Comparison of ENCODE assay signal across 18 cellular contexts in genomic region chr9:127167560-127168326, GRCh38. TPM values are rescaled to one million over a fixed set of nuclear protein-coding genes. Genes with fewer than 3 reads are reported as not detected.
DNase-seq lines count a peak whose midpoint lies in the region; ATAC-seq, FAIRE-seq and TF ChIP-seq lines count a peak whose summit lies in the region.
"Had no signal": no experiment of that assay in that cellular context is flagged by ENCODE, and none has a peak within 500 bp of the region (broad histone marks: within the 10 kb centered on the region; RNA-seq: fewer than 3 reads in every experiment).

No MANE protein-coding gene starts in this region.

- DNase-seq in activated CD4-positive, alpha-beta memory T cell treated with anti-CD3 and anti-CD28 coated beads for 36 hours = peak; percentile 3
- no peak for DNase-seq in activated CD4-positive, alpha-beta memory T cell treated with anti-CD3 and anti-CD28 coated beads, Interleukin-2, amount 10 ng/mL, durations not matched to agents 7 days and 5 days
- peak; percentile 16 for DNase-seq in NAMALWA (ENCODE audit: low spot score)
- peak; percentile 15 for DNase-seq in kidney
- no peak for DNase-seq in stimulated activated naive B cell treated with anti-CD40 and anti-IgM and Interleukin-4, amounts not matched to agents 10 μg/mL and 1 μg/mL and 100 μg/mL, for 72 hours
- no peak for DNase-seq in brain microvascular endothelial cell
- no peak for DNase-seq in DMS53 treated with DMSO at 0.1 percent for 48 hours (lab: John Stamatoyannopoulos, UW; ENCODE audit: unreplicated experiment)
- DNase-seq: DMS79 treated with DMSO at 0.1 percent for 48 hours, GOT3 had no signal

- POLR2A ChIA-PET in activated CD4-positive, alpha-beta memory T cell treated with anti-CD3 and anti-CD28 coated beads for 36 hours (lab: Charles Lee) = no interaction called here
- POLR2A ChIA-PET in activated CD4-positive, alpha-beta memory T cell treated with anti-CD3 and anti-CD28 coated beads, Interleukin-2, amount 10 ng/mL, durations not matched to agents 7 days and 5 days (lab: Charles Lee) = no interaction called here

- CTCF ChIA-PET in activated CD4-positive, alpha-beta memory T cell treated with anti-CD3 and anti-CD28 coated beads for 36 hours (lab: Charles Lee) = interaction anchor here (0.9 kb wide), 1 partner anchor 8 kb away, joined by 5 read pairs; no protein-coding TSS in a partner anchor
- CTCF ChIA-PET in activated CD4-positive, alpha-beta memory T cell treated with anti-CD3 and anti-CD28 coated beads, Interleukin-2, amount 10 ng/mL, durations not matched to agents 7 days and 5 days (lab: Charles Lee) = no interaction called here

- H3K27me3 ChIP-seq in brain microvascular endothelial cell (replicated peaks) = no peaks in the 10 kb centered on the region
- H3K27me3 ChIP-seq: BE2C, SJSA1 had no signal

- in situ Hi-C loops in brain microvascular endothelial cell (cut with HindIII; ENCODE audit: low pct_ligation_motif_present, low sequenced_read_pairs) = no loop called here

- intact Hi-C loops in activated CD4-positive, alpha-beta memory T cell treated with anti-CD3 and anti-CD28 coated beads for 36 hours (cut with micrococcal nuclease) = no loop called here
- intact Hi-C loops in kidney (cut with DNase I) = no loop called here

- TF ChIP-seq CTCF in kidney (IDR thresholded peaks at IDR 0.05; ENCODE audit: borderline replicate concordance, extremely low read depth, insufficient read depth) (no peak), brain microvascular endothelial cell (IDR thresholded peaks at IDR 0.05; ENCODE audit: low read depth, low read length, missing control alignments) (no peak)

- peaks cover 0 to 5% of the 10 kb centered on the region in 2 donors for H3K4me1 ChIP-seq in kidney (ENCODE audit: control insufficient read depth in 1 of 2, insufficient read depth in 1 of 2, low read depth in 1 of 2, low read length in 2 of 2)

- no peaks in the 10 kb centered on the region for H3K9me3 ChIP-seq in kidney (ENCODE audit: control insufficient read depth in 1 of 2, low read length in 2 of 2)
- H3K9me3 ChIP-seq: BE2C, SJSA1 had no signal

- no peak overlapping the region for H3K4me3 ChIP-seq in kidney (ENCODE audit: low read length in 2 of 2)
- H3K4me3 ChIP-seq in brain microvascular endothelial cell (ENCODE audit: low read depth, low read length) = no peak overlapping the region
- H3K4me3 ChIP-seq: PC-9, SJSA1 had no signal

- H3K36me3 ChIP-seq in kidney (ENCODE audit: control insufficient read depth in 1 of 2, insufficient read depth in 2 of 2, low read length in 2 of 2) (no peaks in the 10 kb centered on the region), brain microvascular endothelial cell (replicated peaks) (no peaks in the 10 kb centered on the region)
- H3K36me3 ChIP-seq: BE2C, SJSA1 had no signal

- no peak overlapping the region for H3K9ac ChIP-seq in kidney (ENCODE audit: low read length in 2 of 2)

- no peak for ATAC-seq in stimulated activated naive B cell treated with anti-CD40 and anti-IgM and Interleukin-4, amounts not matched to agents 10 μg/mL and 1 μg/mL and 100 μg/mL, for 72 hours (replicated peaks)
- ATAC-seq in HG02588 (IDR thresholded peaks at IDR 0.05; ENCODE audit: unreplicated experiment) = no peak
- ATAC-seq: CD8-positive, alpha-beta T cell; HepG2 had no signal

- peaks cover 13% of the 10 kb centered on the region for H3K4me1 Mint-ChIP-seq in activated CD4-positive, alpha-beta memory T cell treated with anti-CD3 and anti-CD28 coated beads for 36 hours (ENCODE audit: low read depth)
- peaks cover 27% of the 10 kb centered on the region for H3K4me1 Mint-ChIP-seq in activated CD4-positive, alpha-beta memory T cell treated with anti-CD3 and anti-CD28 coated beads, Interleukin-2, amount 10 ng/mL, durations not matched to agents 7 days and 5 days
- peaks cover 29 to 37% of the 10 kb centered on the region in 2 donors for H3K4me1 Mint-ChIP-seq in stimulated activated naive B cell treated with anti-CD40 and anti-IgM and Interleukin-4, amounts not matched to agents 10 μg/mL and 1 μg/mL and 100 μg/mL, for 72 hours

- H3K9me3 Mint-ChIP-seq in activated CD4-positive, alpha-beta memory T cell treated with anti-CD3 and anti-CD28 coated beads for 36 hours = no peaks in the 10 kb centered on the region
- no peaks in the 10 kb centered on the region for H3K9me3 Mint-ChIP-seq in activated CD4-positive, alpha-beta memory T cell treated with anti-CD3 and anti-CD28 coated beads, Interleukin-2, amount 10 ng/mL, durations not matched to agents 7 days and 5 days
- H3K9me3 Mint-ChIP-seq in stimulated activated naive B cell treated with anti-CD40 and anti-IgM and Interleukin-4, amounts not matched to agents 10 μg/mL and 1 μg/mL and 100 μg/mL, for 72 hours = peaks cover 0 to 2% of the 10 kb centered on the region in 2 donors
- H3K9me3 Mint-ChIP-seq: CD8-positive, alpha-beta T cell had no signal

- FAIRE-seq in kidney (lab: Jason Lieb, UNC) = no peak
- FAIRE-seq: D721Med, G401.6, HepG2 had no signal

- no peak overlapping the region for H3K27ac Mint-ChIP-seq in activated CD4-positive, alpha-beta memory T cell treated with anti-CD3 and anti-CD28 coated beads for 36 hours
- no peak overlapping the region for H3K27ac Mint-ChIP-seq in activated CD4-positive, alpha-beta memory T cell treated with anti-CD3 and anti-CD28 coated beads, Interleukin-2, amount 10 ng/mL, durations not matched to agents 7 days and 5 days
- H3K27ac Mint-ChIP-seq in stimulated activated naive B cell treated with anti-CD40 and anti-IgM and Interleukin-4, amounts not matched to agents 10 μg/mL and 1 μg/mL and 100 μg/mL, for 72 hours = peak overlapping the region; percentile 56
- H3K27ac Mint-ChIP-seq: CD8-positive, alpha-beta T cell had no signal

- H3K36me3 Mint-ChIP-seq in activated CD4-positive, alpha-beta memory T cell treated with anti-CD3 and anti-CD28 coated beads for 36 hours = no peaks in the 10 kb centered on the region
- no peaks in the 10 kb centered on the region for H3K36me3 Mint-ChIP-seq in activated CD4-positive, alpha-beta memory T cell treated with anti-CD3 and anti-CD28 coated beads, Interleukin-2, amount 10 ng/mL, durations not matched to agents 7 days and 5 days (ENCODE audit: low read depth)
- peaks cover 9 to 12% of the 10 kb centered on the region in 2 donors for H3K36me3 Mint-ChIP-seq in stimulated activated naive B cell treated with anti-CD40 and anti-IgM and Interleukin-4, amounts not matched to agents 10 μg/mL and 1 μg/mL and 100 μg/mL, for 72 hours

- H3K4me3 Mint-ChIP-seq in activated CD4-positive, alpha-beta memory T cell treated with anti-CD3 and anti-CD28 coated beads for 36 hours = no peak overlapping the region
- no peak overlapping the region for H3K4me3 Mint-ChIP-seq in activated CD4-positive, alpha-beta memory T cell treated with anti-CD3 and anti-CD28 coated beads, Interleukin-2, amount 10 ng/mL, durations not matched to agents 7 days and 5 days
- peak overlapping the region; percentile 22 to 36 for H3K4me3 Mint-ChIP-seq in stimulated activated naive B cell treated with anti-CD40 and anti-IgM and Interleukin-4, amounts not matched to agents 10 μg/mL and 1 μg/mL and 100 μg/mL, for 72 hours
- H3K4me3 Mint-ChIP-seq: CD8-positive, alpha-beta T cell had no signal

- H3K27me3 Mint-ChIP-seq in activated CD4-positive, alpha-beta memory T cell treated with anti-CD3 and anti-CD28 coated beads for 36 hours = no peaks in the 10 kb centered on the region
- peaks cover 4% of the 10 kb centered on the region for H3K27me3 Mint-ChIP-seq in activated CD4-positive, alpha-beta memory T cell treated with anti-CD3 and anti-CD28 coated beads, Interleukin-2, amount 10 ng/mL, durations not matched to agents 7 days and 5 days
- H3K27me3 Mint-ChIP-seq in stimulated activated naive B cell treated with anti-CD40 and anti-IgM and Interleukin-4, amounts not matched to agents 10 μg/mL and 1 μg/mL and 100 μg/mL, for 72 hours = no peaks in the 10 kb centered on the region

- H3K27ac ChIP-seq in kidney (ENCODE audit: low read depth in 2 of 2, low read length in 2 of 2) (no peak overlapping the region), brain microvascular endothelial cell (no peak overlapping the region)
- H3K27ac ChIP-seq: 22Rv1, PC-9, SJSA1 had no signal

RNA-seq across cellular contexts. Expression of gene ANGPTL2, which starts 45.3 kb away (rescaled TPM):
- total RNA-seq in activated CD4-positive, alpha-beta memory T cell treated with anti-CD3 and anti-CD28 coated beads for 36 hours = not detected
- total RNA-seq in activated CD4-positive, alpha-beta memory T cell treated with anti-CD3 and anti-CD28 coated beads, Interleukin-2, amount 10 ng/mL, durations not matched to agents 7 days and 5 days = under 1 TPM in 1 of 2 experiments, not detected in 1; 0.08 TPM
- 12.4 TPM for total RNA-seq in kidney
- polyA plus RNA-seq in kidney (ENCODE audit: insufficient read depth, low read depth, low replicate concordance) = 4.3 TPM
- total RNA-seq: CD8-positive, alpha-beta T cell had no signal

Comparison
In these comparisons a context has a peak if more than half of its experiments do, and no peak if none do; other contexts are left out.
1. DNase-seq: peak in activated CD4-positive, alpha-beta memory T cell treated with anti-CD3 and anti-CD28 coated beads for 36 hours (single experiment), NAMALWA (single experiment) and kidney (single experiment); none in activated CD4-positive, alpha-beta memory T cell treated with anti-CD3 and anti-CD28 coated beads, Interleukin-2, amount 10 ng/mL, durations not matched to agents 7 days and 5 days (single experiment), stimulated activated naive B cell treated with anti-CD40 and anti-IgM and Interleukin-4, amounts not matched to agents 10 μg/mL and 1 μg/mL and 100 μg/mL, for 72 hours (single experiment), brain microvascular endothelial cell (single experiment) and DMS53 treated with DMSO at 0.1 percent for 48 hours (single experiment).
2. H3K4me3 Mint-ChIP-seq: peak in stimulated activated naive B cell treated with anti-CD40 and anti-IgM and Interleukin-4, amounts not matched to agents 10 μg/mL and 1 μg/mL and 100 μg/mL, for 72 hours (2 of 2); none in activated CD4-positive, alpha-beta memory T cell treated with anti-CD3 and anti-CD28 coated beads for 36 hours (single experiment) and activated CD4-positive, alpha-beta memory T cell treated with anti-CD3 and anti-CD28 coated beads, Interleukin-2, amount 10 ng/mL, durations not matched to agents 7 days and 5 days (single experiment).